Comparison of ENCODE assay signal across 9 cellular contexts in genomic region chr4:47519239-47519883, GRCh38. TPM values are rescaled to one million over a fixed set of nuclear protein-coding genes. Genes with fewer than 3 reads are reported as not detected.
DNase-seq lines count a peak whose midpoint lies in the region; ATAC-seq and TF ChIP-seq lines count a peak whose summit lies in the region.
"Had no signal": no experiment of that assay in that cellular context is flagged by ENCODE, and none has a peak within 500 bp of the region (broad histone marks: within the 10 kb centered on the region; RNA-seq: fewer than 3 reads in every experiment).

No MANE protein-coding gene starts in this region.

- peaks cover 14% of the 10 kb centered on the region for H3K4me1 Mint-ChIP-seq in activated CD8-positive, alpha-beta T cell treated with anti-CD3 and anti-CD28 coated beads, Interleukin-2, amount 10 ng/mL, durations not matched to agents 7 days and 5 days (ENCODE audit: low read depth)
- peaks cover 6% of the 10 kb centered on the region for H3K4me1 Mint-ChIP-seq in activated T-helper 1 cell treated with anti-CD3 and anti-CD28 coated beads, Interleukin-12 subunit alpha, Interleukin-12 subunit beta, Interleukin-2, Interleukin-4 antibody, amounts not matched to agents 30 ng/mL and 10 ng/mL and 1 ng/mL, durations not matched to agents 14 hours and 24 hours and 36 hours (ENCODE audit: low read depth)

- peaks cover 22% of the 10 kb centered on the region for H3K36me3 Mint-ChIP-seq in activated CD8-positive, alpha-beta T cell treated with anti-CD3 and anti-CD28 coated beads, Interleukin-2, amount 10 ng/mL, durations not matched to agents 7 days and 5 days (ENCODE audit: low read depth)
- no peaks in the 10 kb centered on the region for H3K36me3 Mint-ChIP-seq in activated T-helper 1 cell treated with anti-CD3 and anti-CD28 coated beads, Interleukin-12 subunit alpha, Interleukin-12 subunit beta, Interleukin-2, Interleukin-4 antibody, amounts not matched to agents 30 ng/mL and 10 ng/mL and 1 ng/mL, durations not matched to agents 14 hours and 24 hours and 36 hours (ENCODE audit: low read depth)

- intact Hi-C loops in activated T-helper 1 cell treated with anti-CD3 and anti-CD28 coated beads, Interleukin-12 subunit alpha, Interleukin-12 subunit beta, Interleukin-2, Interleukin-4 antibody, amounts not matched to agents 30 ng/mL and 10 ng/mL and 1 ng/mL, durations not matched to agents 14 hours and 24 hours and 36 hours (cut with micrococcal nuclease) = no loop called here

- H3K9me3 Mint-ChIP-seq in activated CD8-positive, alpha-beta T cell treated with anti-CD3 and anti-CD28 coated beads, Interleukin-2, amount 10 ng/mL, durations not matched to agents 7 days and 5 days (ENCODE audit: insufficient read depth) = no peaks in the 10 kb centered on the region
- no peaks in the 10 kb centered on the region for H3K9me3 Mint-ChIP-seq in activated T-helper 1 cell treated with anti-CD3 and anti-CD28 coated beads, Interleukin-12 subunit alpha, Interleukin-12 subunit beta, Interleukin-2, Interleukin-4 antibody, amounts not matched to agents 30 ng/mL and 10 ng/mL and 1 ng/mL, durations not matched to agents 14 hours and 24 hours and 36 hours
- H3K9me3 Mint-ChIP-seq: CD4-positive, alpha-beta T cell had no signal

- POLR2A ChIA-PET in activated CD8-positive, alpha-beta T cell treated with anti-CD3 and anti-CD28 coated beads, Interleukin-2, amount 10 ng/mL, durations not matched to agents 7 days and 5 days (lab: Charles Lee) = no interaction called here

- H3F3A ChIP-seq in DOHH2 (ENCODE audit: control insufficient read depth, insufficient read depth) = no peaks in the 10 kb centered on the region

- H3K27ac Mint-ChIP-seq in activated CD8-positive, alpha-beta T cell treated with anti-CD3 and anti-CD28 coated beads, Interleukin-2, amount 10 ng/mL, durations not matched to agents 7 days and 5 days = peak overlapping the region; percentile 45
- no peak overlapping the region for H3K27ac Mint-ChIP-seq in activated T-helper 1 cell treated with anti-CD3 and anti-CD28 coated beads, Interleukin-12 subunit alpha, Interleukin-12 subunit beta, Interleukin-2, Interleukin-4 antibody, amounts not matched to agents 30 ng/mL and 10 ng/mL and 1 ng/mL, durations not matched to agents 14 hours and 24 hours and 36 hours
- H3K27ac Mint-ChIP-seq: CD4-positive, alpha-beta T cell had no signal

- no peak for DNase-seq in activated CD8-positive, alpha-beta T cell treated with anti-CD3 and anti-CD28 coated beads, Interleukin-2, amount 10 ng/mL, durations not matched to agents 7 days and 5 days
- DNase-seq in HT-29 (ENCODE audit: low spot score) = no peak
- DNase-seq in SW480 (ENCODE audit: low spot score) = no peak
- DNase-seq in NCI-H2171 treated with DMSO at 0.1 percent for 48 hours (lab: John Stamatoyannopoulos, UW) = no peak
- DNase-seq in activated T-helper 1 cell treated with anti-CD3 and anti-CD28 coated beads, Interleukin-12 subunit alpha, Interleukin-12 subunit beta, Interleukin-2, Interleukin-4 antibody, amounts not matched to agents 30 ng/mL and 10 ng/mL and 1 ng/mL, durations not matched to agents 14 hours and 24 hours and 36 hours (ENCODE audit: low spot score) = no peak
- DNase-seq: CD4-positive, alpha-beta T cell had no signal

- H3K27ac ChIP-seq in DOHH2 (ENCODE audit: low read depth, low read length) = no peak overlapping the region

- H3K9me3 ChIP-seq in DOHH2 (ENCODE audit: control insufficient read depth, insufficient read depth, low read length) = no peaks in the 10 kb centered on the region

- CTCF ChIA-PET in activated CD8-positive, alpha-beta T cell treated with anti-CD3 and anti-CD28 coated beads, Interleukin-2, amount 10 ng/mL, durations not matched to agents 7 days and 5 days (lab: Charles Lee) = no interaction called here

- H3K9me2 ChIP-seq in DOHH2 (replicated peaks; ENCODE audit: control insufficient read depth, low read length) = no peaks in the 10 kb centered on the region

- ATAC-seq in GM19468 (IDR thresholded peaks at IDR 0.05; ENCODE audit: extremely low read depth, unreplicated experiment) (peak; percentile 90), HG03159 (IDR thresholded peaks at IDR 0.05; ENCODE audit: unreplicated experiment) (peak; percentile 100)
- peak; percentile 30 for ATAC-seq in activated CD8-positive, alpha-beta T cell treated with anti-CD3 and anti-CD28 coated beads, Interleukin-2, amount 10 ng/mL, durations not matched to agents 7 days and 5 days

- peaks cover 55% of the 10 kb centered on the region for H3K36me3 ChIP-seq in DOHH2 (ENCODE audit: control insufficient read depth, low read length)

- H3K27me3 ChIP-seq in DOHH2 (ENCODE audit: control insufficient read depth, low read length) = no peaks in the 10 kb centered on the region

- H3K4me3 Mint-ChIP-seq in activated CD8-positive, alpha-beta T cell treated with anti-CD3 and anti-CD28 coated beads, Interleukin-2, amount 10 ng/mL, durations not matched to agents 7 days and 5 days = no peak overlapping the region
- no peak overlapping the region for H3K4me3 Mint-ChIP-seq in activated T-helper 1 cell treated with anti-CD3 and anti-CD28 coated beads, Interleukin-12 subunit alpha, Interleukin-12 subunit beta, Interleukin-2, Interleukin-4 antibody, amounts not matched to agents 30 ng/mL and 10 ng/mL and 1 ng/mL, durations not matched to agents 14 hours and 24 hours and 36 hours
- H3K4me3 Mint-ChIP-seq: CD4-positive, alpha-beta T cell had no signal

- peaks cover 37% of the 10 kb centered on the region for H3K4me1 ChIP-seq in DOHH2 (ENCODE audit: control insufficient read depth, low read length)

- H3K27me3 Mint-ChIP-seq in activated CD8-positive, alpha-beta T cell treated with anti-CD3 and anti-CD28 coated beads, Interleukin-2, amount 10 ng/mL, durations not matched to agents 7 days and 5 days (ENCODE audit: low read depth) = no peaks in the 10 kb centered on the region
- no peaks in the 10 kb centered on the region for H3K27me3 Mint-ChIP-seq in activated T-helper 1 cell treated with anti-CD3 and anti-CD28 coated beads, Interleukin-12 subunit alpha, Interleukin-12 subunit beta, Interleukin-2, Interleukin-4 antibody, amounts not matched to agents 30 ng/mL and 10 ng/mL and 1 ng/mL, durations not matched to agents 14 hours and 24 hours and 36 hours (ENCODE audit: insufficient read depth)
- H3K27me3 Mint-ChIP-seq: CD4-positive, alpha-beta T cell had no signal

- H4K20me1 ChIP-seq in DOHH2 (ENCODE audit: control insufficient read depth, insufficient read depth, low read depth, low read length) = no peaks in the 10 kb centered on the region

- TF ChIP-seq CTCF in DOHH2 (IDR thresholded peaks at IDR 0.05; ENCODE audit: low read depth, low read length, poor library complexity, severe bottlenecking) = no peak

- H3K79me2 ChIP-seq in DOHH2 (ENCODE audit: control insufficient read depth, low read length) = no peaks in the 10 kb centered on the region

- H3K4me2 ChIP-seq in DOHH2 (ENCODE audit: low read length) = peak overlapping the region; percentile 36

- peak overlapping the region; percentile 8; the same call in 1 of the 2 replicates for H3K4me3 ChIP-seq in DOHH2 (ENCODE audit: low read length)

RNA-seq across cellular contexts. Expression of gene ATP10D, which starts 34.3 kb away (rescaled TPM):
- 10 to 100 TPM; 10.1 to 11.7 TPM for total RNA-seq in activated CD8-positive, alpha-beta T cell treated with anti-CD3 and anti-CD28 coated beads, Interleukin-2, amount 10 ng/mL, durations not matched to agents 7 days and 5 days
- total RNA-seq in HT-29 (2014; rRNA removed; shearing (Covaris generic)) = 0.08 TPM in 1 of 2 replicates, not detected in the other
- total RNA-seq in activated T-helper 1 cell treated with anti-CD3 and anti-CD28 coated beads, Interleukin-12 subunit alpha, Interleukin-12 subunit beta, Interleukin-2, Interleukin-4 antibody, amounts not matched to agents 30 ng/mL and 10 ng/mL and 1 ng/mL, durations not matched to agents 14 hours and 24 hours and 36 hours = 1.6 and 1.9 TPM in 2 replicates

RNA-seq across cellular contexts. Expression of gene COMMD8, which starts 55.9 kb away (rescaled TPM):
- 10 to 100 TPM; 30.2 to 30.4 TPM for total RNA-seq in activated CD8-positive, alpha-beta T cell treated with anti-CD3 and anti-CD28 coated beads, Interleukin-2, amount 10 ng/mL, durations not matched to agents 7 days and 5 days
- 7.9 and 12.9 TPM in 2 replicates for total RNA-seq in HT-29 (2014; rRNA removed; shearing (Covaris generic))
- total RNA-seq in activated T-helper 1 cell treated with anti-CD3 and anti-CD28 coated beads, Interleukin-12 subunit alpha, Interleukin-12 subunit beta, Interleukin-2, Interleukin-4 antibody, amounts not matched to agents 30 ng/mL and 10 ng/mL and 1 ng/mL, durations not matched to agents 14 hours and 24 hours and 36 hours = 15.8 and 15.9 TPM in 2 replicates

Comparison
In these comparisons a context has a peak if more than half of its experiments do, and no peak if none do; other contexts are left out.
1. ATAC-seq: peak in every context shown above with its lines; median percentile 100 in HG03159; 90 in GM19468; 30 in activated CD8-positive, alpha-beta T cell treated with anti-CD3 and anti-CD28 coated beads, Interleukin-2, amount 10 ng/mL, durations not matched to agents 7 days and 5 days.